In genomic region chr4:108637856-108638255, GRCh38 we compare ENCODE assay signal across 21 cellular contexts. TPM values are rescaled to one million over a fixed set of nuclear protein-coding genes. Genes with fewer than 3 reads are reported as not detected.
DNase-seq lines count a peak whose midpoint lies in the region; ATAC-seq and TF ChIP-seq lines count a peak whose summit lies in the region.
"Had no signal": no experiment of that assay in that cellular context is flagged by ENCODE, and none has a peak within 500 bp of the region (broad histone marks: within the 10 kb centered on the region; RNA-seq: fewer than 3 reads in every experiment).

No MANE protein-coding gene starts in this region.

- ATAC-seq in foreskin keratinocyte: no peak
- no peak for ATAC-seq in omental fat pad (ENCODE audit: low FRiP score)
- no peak for ATAC-seq in GM18907 (IDR thresholded peaks at IDR 0.05; ENCODE audit: unreplicated experiment)
- ATAC-seq: activated CD8-positive, alpha-beta T cell treated with anti-CD3 and anti-CD28 coated beads, Interleukin-2, amount 10 ng/mL, durations not matched to agents 7 days and 5 days; activated T-cell treated with anti-CD3 and anti-CD28 coated beads, Interleukin-2, amount 50 U/mL, for 72 hours; heart right ventricle; natural killer cell; T-cell; WTC11 had no signal

- H3K4me3 ChIP-seq in AG09309 (ENCODE audit: control insufficient read depth, low read depth, low read length) (no peak overlapping the region), Peyer's patch (no peak overlapping the region)
- H3K4me3 ChIP-seq: HAP-1, heart right ventricle had no signal

- no peak for TF ChIP-seq POLR2A in Peyer's patch (IDR thresholded peaks at IDR 0.05)

- peaks cover 0 to 17% (median 0%) of the 10 kb centered on the region in 3 donors for H3K36me3 ChIP-seq in Peyer's patch

- no peak overlapping the region for H3K27ac ChIP-seq in foreskin keratinocyte
- no peak overlapping the region for H3K27ac ChIP-seq in Peyer's patch
- H3K27ac ChIP-seq: heart right ventricle had no signal

- H3K9me3 ChIP-seq in Peyer's patch: no peaks in the 10 kb centered on the region
- H3K9me3 ChIP-seq: HAP-1, heart right ventricle had no signal

- TF ChIP-seq CTCF in AG09309 (IDR thresholded peaks at IDR 0.05; ENCODE audit: control insufficient read depth, insufficient read depth, low read depth, low read length, missing control alignments) (peak; percentile 35), foreskin keratinocyte (conservative IDR thresholded peaks at IDR 0.05) (peak; percentile 28), Peyer's patch (IDR thresholded peaks at IDR 0.05) (no peak), omental fat pad (IDR thresholded peaks at IDR 0.05) (no peak)

- H3K27me3 ChIP-seq in foreskin keratinocyte: no peaks in the 10 kb centered on the region
- H3K27me3 ChIP-seq in Peyer's patch: no peaks in the 10 kb centered on the region
- H3K27me3 ChIP-seq: heart right ventricle had no signal

- H3K4me1 ChIP-seq in foreskin keratinocyte: no peaks in the 10 kb centered on the region
- H3K4me1 ChIP-seq in Peyer's patch: no peaks in the 10 kb centered on the region
- H3K4me1 ChIP-seq: HAP-1, heart right ventricle had no signal

- DNase-seq in AG09309 (ENCODE audit: low read depth) (no peak), LHCN-M2 (ENCODE audit: low read depth) (peak; percentile 9), astrocyte of the hippocampus (ENCODE audit: low read depth, low spot score) (peak; percentile 23), foreskin keratinocyte (no peak), Peyer's patch (no peak), omental fat pad (ENCODE audit: low spot score) (no peak), NCI-H510A treated with DMSO at 0.1 percent for 48 hours (lab: John Stamatoyannopoulos, UW) (no peak)
- DNase-seq: activated CD8-positive, alpha-beta T cell treated with anti-CD3 and anti-CD28 coated beads, Interleukin-2, amount 10 ng/mL, durations not matched to agents 7 days and 5 days; activated naive CD8-positive, alpha-beta T cell treated with anti-CD3 and anti-CD28 coated beads for 36 hours; activated T-cell treated with anti-CD3 and anti-CD28 coated beads, Interleukin-2, amount 50 U/mL, for 72 hours; heart right ventricle; mammary epithelial cell; natural killer cell; NCI-H2107; NCI-H774; stimulated activated CD4-positive, alpha-beta T cell treated with anti-CD3 and anti-CD28 coated beads, Interleukin-15, amount 100 ng/mL, for 24 hours; stimulated activated naive CD4-positive, alpha-beta T cell treated with Interleukin-2 at 50 U/mL for 16 hours; T-cell had no signal

RNA-seq across cellular contexts. Expression of gene OSTC, which starts 12.5 kb away (rescaled TPM):
- total RNA-seq in LHCN-M2 (2014; rRNA removed) (179 and 240 TPM in 2 replicates), foreskin keratinocyte (121 and 163 TPM in 2 replicates), Peyer's patch (10 to 100 TPM; 31.2 to 53.9 (median 37.2) TPM), omental fat pad (10 to 100 TPM; 50.6 to 79.0 (median 74.8) TPM)
- 180 TPM for polyA plus RNA-seq in LHCN-M2 (2012)
- 132 and 155 TPM in 2 replicates for polyA plus RNA-seq in foreskin keratinocyte

RNA-seq across cellular contexts. Expression of gene RPL34, which starts 17.5 kb away (rescaled TPM):
- total RNA-seq in LHCN-M2 (2014; rRNA removed): 477 and 561 TPM in 2 replicates
- 1,870 TPM for polyA plus RNA-seq in LHCN-M2 (2012)
- 1,554 and 1,669 TPM in 2 replicates for total RNA-seq in foreskin keratinocyte
- 2,289 and 2,530 TPM in 2 replicates for polyA plus RNA-seq in foreskin keratinocyte
- 100 to 1,000 TPM; 286 to 803 (median 342) TPM for total RNA-seq in Peyer's patch
- 1,000 to 10,000 TPM in 1 of 4 donors, 100 to 1,000 TPM in 3; 660 to 1,252 (median 881) TPM for total RNA-seq in omental fat pad

Comparison
In these comparisons a context has a peak if more than half of its experiments do, and no peak if none do; other contexts are left out.
1. DNase-seq: peak in LHCN-M2 (single experiment) and astrocyte of the hippocampus (single experiment); none in AG09309 (single experiment), foreskin keratinocyte (0 of 2), Peyer's patch (0 of 3), omental fat pad (single experiment) and NCI-H510A treated with DMSO at 0.1 percent for 48 hours (single experiment).
2. CTCF ChIP-seq: peak in AG09309 (single experiment) and foreskin keratinocyte (single experiment); none in Peyer's patch (0 of 6) and omental fat pad (0 of 3).